8 cellular contexts compared by ENCODE assay signal in genomic region chr15:100349696-100350433, GRCh38. TPM values are rescaled to one million over a fixed set of nuclear protein-coding genes. Genes with fewer than 3 reads are reported as not detected.
DNase-seq lines count a peak whose midpoint lies in the region; ATAC-seq and TF ChIP-seq lines count a peak whose summit lies in the region.

No MANE protein-coding gene starts in this region.

- H3K4me3 ChIP-seq in LNCaP clone FGC (ENCODE audit: low read depth, low read length) (peak overlapping the region; percentile 61), SK-N-SH (ENCODE audit: low read depth in 2 of 2, low read length in 1 of 2) (peak overlapping the region; percentile 57 to 58; a peak in 3 of 4 replicates)

- no peak overlapping the region for H3K9ac ChIP-seq in SK-N-SH

- H3K27me3 ChIP-seq in SK-N-SH (ENCODE audit: insufficient read depth) = no peaks in the 10 kb centered on the region

- H3K4me2 ChIP-seq in SK-N-SH = peak overlapping the region; percentile 52; the same call in 1 of the 2 replicates

- peak; percentile 93 to 97 for ATAC-seq in activated naive CD4-positive, alpha-beta T cell treated with anti-CD3 and anti-CD28 coated beads, Interleukin-2, amount 50 U/mL, for 72 hours
- ATAC-seq in omental fat pad (ENCODE audit: low FRiP score) = peak; percentile 96

- no peaks in the 10 kb centered on the region for H3F3A ChIP-seq in SK-N-SH (replicated peaks; ENCODE audit: insufficient read depth)

- no peaks in the 10 kb centered on the region for H4K20me1 ChIP-seq in SK-N-SH (ENCODE audit: insufficient read depth)

- H3K9me3 Mint-ChIP-seq in activated naive CD4-positive, alpha-beta T cell treated with anti-CD3 and anti-CD28 coated beads, Interleukin-2, amount 50 U/mL, for 72 hours = no peaks in the 10 kb centered on the region

- DNase-seq in ELR (ENCODE audit: low read depth) (peak; percentile 61), GOT3 (lab: John Stamatoyannopoulos, UW) (peak; percentile 78), LNCaP clone FGC (ENCODE audit: low read depth) (peak; percentile 76), SK-N-SH (peak; percentile 92), glomerular endothelial cell (ENCODE audit: extremely low read depth, low read depth, low spot score) (peak; percentile 31), omental fat pad (ENCODE audit: low spot score) (peak; percentile 91)
- peak; percentile 91 to 92 for DNase-seq in activated naive CD4-positive, alpha-beta T cell treated with anti-CD3 and anti-CD28 coated beads, Interleukin-2, amount 50 U/mL, for 72 hours (ENCODE audit: low spot score in 2 of 2)

- POLR2A ChIA-PET in SK-N-SH (lab: Yijun Ruan, JAX) = interaction anchor here (1.0 kb wide), 1 partner anchor 8 kb away, joined by 3 read pairs; the partner anchor contains the start of gene ADAMTS17

- H2AFZ ChIP-seq in SK-N-SH (ENCODE audit: low read depth) = 0 out of 2 replicates have a peak overlapping the region, but pooled peaks have one; percentile 68

- no peaks in the 10 kb centered on the region for H3K36me3 ChIP-seq in SK-N-SH (replicated peaks in 1 of 2; ENCODE audit: control insufficient read depth in 1 of 2, insufficient read depth in 2 of 2, low read length in 1 of 2)

- no peaks in the 10 kb centered on the region for H3K9me3 ChIP-seq in SK-N-SH

- CTCF ChIA-PET in SK-N-SH (lab: Yijun Ruan, JAX) = interaction anchor here (0.6 to 8.3 kb wide), 103 partner anchors 9 to 1076 kb away, joined by 3 to 184 read pairs (median 4); partner anchors contain the start of genes ADAMTS17, ASB7 and LINS1

- TF ChIP-seq CTCF in LNCaP clone FGC (IDR thresholded peaks at IDR 0.05; ENCODE audit: control insufficient read depth, extremely low read depth, insufficient read depth) (peak; percentile 94), SK-N-SH (IDR thresholded peaks at IDR 0.05) (peak; percentile 46), omental fat pad (IDR thresholded peaks at IDR 0.05) (peak in 1 of 3 donors; percentile 93)

- WGBS in SK-N-SH (ENCODE audit: low lambda C conversion rate) = 5% methylated on average over 15 of the region's 43 CpGs

- H3K27ac ChIP-seq in SK-N-SH (ENCODE audit: low read depth in 2 of 2, low read length in 1 of 2) (peak overlapping the region in 1 of 2 experiments; percentile 79; a peak in 2 of 4 replicates), temporal lobe (ENCODE audit: low read depth, low read length) (peak overlapping the region; percentile 82)

- H3K9me2 ChIP-seq in SK-N-SH = no peaks in the 10 kb centered on the region

- no peak for TF ChIP-seq EP300 in SK-N-SH (IDR thresholded peaks at IDR 0.05; ENCODE audit: borderline replicate concordance in 1 of 2, low read depth in 1 of 2, low read length in 1 of 2)

- TF ChIP-seq RAD21 in SK-N-SH (IDR thresholded peaks at IDR 0.05; ENCODE audit: low read length) = peak; percentile 66

- H3K4me1 ChIP-seq in SK-N-SH (ENCODE audit: control insufficient read depth in 1 of 2, insufficient read depth in 2 of 2, low read depth in 1 of 2, low read length in 1 of 2) = peaks cover 0 to 3% of the 10 kb centered on the region in 2 experiments; a peak in 1 of 4 replicates

- H3K79me2 ChIP-seq in SK-N-SH (ENCODE audit: insufficient read depth) = no peaks in the 10 kb centered on the region

- H3K36me3 Mint-ChIP-seq in activated naive CD4-positive, alpha-beta T cell treated with anti-CD3 and anti-CD28 coated beads, Interleukin-2, amount 50 U/mL, for 72 hours = no peaks in the 10 kb centered on the region

- peak overlapping the region; percentile 85 to 93 for H3K27ac Mint-ChIP-seq in activated naive CD4-positive, alpha-beta T cell treated with anti-CD3 and anti-CD28 coated beads, Interleukin-2, amount 50 U/mL, for 72 hours

TF ChIP-seq in SK-N-SH, 30 proteins besides CTCF, POLR2A, EP300 and RAD21:
- TF ChIP-seq TCF12 (IDR thresholded peaks at IDR 0.05) (no peak), POLR2AphosphoS5 (IDR thresholded peaks at IDR 0.05; ENCODE audit: low read depth, low read length) (no peak), ZBTB33 (IDR thresholded peaks at IDR 0.05; ENCODE audit: borderline replicate concordance, low read depth) (no peak), MEF2A (IDR thresholded peaks at IDR 0.05; ENCODE audit: borderline replicate concordance, low read depth) (no peak), REST (IDR thresholded peaks at IDR 0.05; ENCODE audit: low read depth, low read length) (no peak), USF1 (IDR thresholded peaks at IDR 0.05; ENCODE audit: borderline replicate concordance, low read depth) (no peak), RCOR1 (IDR thresholded peaks at IDR 0.05; ENCODE audit: low read length) (no peak), NFIC (IDR thresholded peaks at IDR 0.05; ENCODE audit: borderline replicate concordance) (no peak), FOXM1 (IDR thresholded peaks at IDR 0.05; ENCODE audit: low read depth) (no peak), SMC3 (IDR thresholded peaks at IDR 0.05; ENCODE audit: low read depth, low read length) (peak; percentile 57; the same call in 1 of the 2 replicates), EZH2phosphoT487 (IDR thresholded peaks at IDR 0.05; ENCODE audit: borderline replicate concordance, low read depth) (no peak), CHD2 (IDR thresholded peaks at IDR 0.05; ENCODE audit: low read length, partially characterized antibody) (peak; percentile 24), TEAD4 (IDR thresholded peaks at IDR 0.05; ENCODE audit: borderline replicate concordance, insufficient read depth) (no peak)

RNA-seq across cellular contexts. Expression of gene ADAMTS17, which starts 8.1 kb away (rescaled TPM):
- polyA plus RNA-seq in SK-N-SH (2012; rRNA removed) = not detected in 2 replicates
- polyA plus RNA-seq in SK-N-SH (2012; cell fraction: cytosol; rRNA removed) = 0.04 TPM in 2 replicates
- 0.01 and 0.14 TPM in 2 replicates for polyA plus RNA-seq in SK-N-SH (2012; cell fraction: nucleus; rRNA removed)
- 1 to 10 TPM in 1 of 2 donors, under 1 TPM in 1; 0.19 to 1.5 TPM for total RNA-seq in activated naive CD4-positive, alpha-beta T cell treated with anti-CD3 and anti-CD28 coated beads, Interleukin-2, amount 50 U/mL, for 72 hours
- not detected in 2 replicates for total RNA-seq in glomerular endothelial cell
- 10 to 100 TPM in 1 of 4 donors, 1 to 10 TPM in 3; 1.6 to 10.7 (median 5.7) TPM for total RNA-seq in omental fat pad
- total RNA-seq in temporal lobe = 6.1 TPM

Comparison
In these comparisons a context has a peak if more than half of its experiments do, and no peak if none do; other contexts are left out.
1. DNase-seq: peak in every context shown above with its lines; median percentile 92 in SK-N-SH; 92 in activated naive CD4-positive, alpha-beta T cell treated with anti-CD3 and anti-CD28 coated beads, Interleukin-2, amount 50 U/mL, for 72 hours; 91 in omental fat pad; 78 in GOT3; 76 in LNCaP clone FGC; 61 in ELR; 31 in glomerular endothelial cell.